12 cellular contexts compared by ENCODE assay signal in genomic region chr2:239309398-239310245, GRCh38.
DNase-seq lines count a peak whose midpoint lies in the region; ATAC-seq, FAIRE-seq and TF ChIP-seq lines count a peak whose summit lies in the region.
"Had no signal": no experiment of that assay in that cellular context is flagged by ENCODE, and none has a peak within 500 bp of the region (broad histone marks: within the 10 kb centered on the region; RNA-seq: fewer than 3 reads in every experiment).

No MANE protein-coding gene starts in this region.

- peaks cover 3% of the 10 kb centered on the region for H3K79me1 ChIP-seq in trophoblast cell (ENCODE audit: low read length)

- H3K27me3 ChIP-seq in astrocyte (ENCODE audit: insufficient read depth, low read length) (no peaks in the 10 kb centered on the region), layer of hippocampus (ENCODE audit: control insufficient read depth, insufficient read depth, low read length) (no peaks in the 10 kb centered on the region), small intestine (ENCODE audit: control insufficient read depth in 2 of 2, insufficient read depth in 2 of 2, low read length in 2 of 2) (no peaks in the 10 kb centered on the region), trophoblast cell (ENCODE audit: insufficient read depth, low read length) (no peaks in the 10 kb centered on the region)
- H3K27me3 ChIP-seq: SJCRH30 had no signal

- no peak overlapping the region for H2BK5ac ChIP-seq in trophoblast cell (ENCODE audit: low read depth, low read length, poor library complexity)

- H3K4ac ChIP-seq in trophoblast cell (ENCODE audit: low read depth, low read length): no peak overlapping the region

- H3K9me3 Mint-ChIP-seq in astrocyte (ENCODE audit: unreplicated experiment): peaks cover 9% of the 10 kb centered on the region

- ATAC-seq in GM21528 (IDR thresholded peaks at IDR 0.05; ENCODE audit: low FRiP score, unreplicated experiment) (no peak), GM19324 (IDR thresholded peaks at IDR 0.05; ENCODE audit: low FRiP score, unreplicated experiment) (no peak)

- H3K4me2 ChIP-seq in astrocyte (ENCODE audit: low read length) (peak overlapping the region; percentile 67), trophoblast cell (ENCODE audit: low read length) (no peak overlapping the region)

- no peak overlapping the region for H4K91ac ChIP-seq in trophoblast cell (ENCODE audit: low read depth, low read length)

- H3K4me3 ChIP-seq in astrocyte (ENCODE audit: insufficient read depth, low read depth, low read length): no peak overlapping the region
- no peak overlapping the region for H3K4me3 ChIP-seq in small intestine (ENCODE audit: low read depth in 1 of 2, low read length in 2 of 2)
- no peak overlapping the region for H3K4me3 ChIP-seq in trophoblast cell (ENCODE audit: low read depth, low read length)
- H3K4me3 ChIP-seq: SJCRH30 had no signal

- no peak overlapping the region for H3K9ac ChIP-seq in astrocyte (ENCODE audit: low read length)
- no peak overlapping the region for H3K9ac ChIP-seq in trophoblast cell (ENCODE audit: low read length)

- peak; percentile 59 for DNase-seq in GF-D8 (lab: John Stamatoyannopoulos, UW)
- no peak for DNase-seq in astrocyte (ENCODE audit: low read depth)
- DNase-seq in small intestine: no peak
- no peak for DNase-seq in AML-193 (lab: John Stamatoyannopoulos, UW)
- no peak for DNase-seq in trophoblast cell
- DNase-seq: DMS 273 treated with DMSO at 0.1 percent for 48 hours, mammary epithelial cell, NCI-H2107 had no signal

- peaks cover 22% of the 10 kb centered on the region for H4K20me1 ChIP-seq in astrocyte (ENCODE audit: insufficient read depth, low read length)

- no peaks in the 10 kb centered on the region for H3K4me1 ChIP-seq in astrocyte (ENCODE audit: insufficient read depth, low read length)
- H3K4me1 ChIP-seq in small intestine (ENCODE audit: control insufficient read depth in 2 of 2, insufficient read depth in 1 of 2, low read depth in 1 of 2, low read length in 1 of 2): peaks cover 0 to 3% of the 10 kb centered on the region in 2 donors
- peaks cover 6 to 11% of the 10 kb centered on the region in 2 experiments for H3K4me1 ChIP-seq in trophoblast cell (ENCODE audit: control insufficient read depth in 1 of 2, insufficient read depth in 2 of 2, low read length in 2 of 2)

- no peak overlapping the region for H3K4me3 Mint-ChIP-seq in astrocyte (ENCODE audit: unreplicated experiment)

- 73 to 91% (median 88%) methylated on average over 18 of the region's 18 CpGs for WGBS in small intestine, 3 donors
- WGBS in trophoblast cell (ENCODE audit: extremely low coverage, insufficient coverage, insufficient read length): no CpG with 5 or more reads among the region's 18 CpGs

- H2BK120ac ChIP-seq in trophoblast cell (ENCODE audit: insufficient read depth, low read length, poor library complexity): no peak overlapping the region

- no peak overlapping the region for H3K23ac ChIP-seq in trophoblast cell (ENCODE audit: low read length)

- FAIRE-seq in astrocyte (lab: Jason Lieb, UNC) (no peak), small intestine (lab: Jason Lieb, UNC) (no peak)

- no peak overlapping the region for H4K8ac ChIP-seq in trophoblast cell (ENCODE audit: low read depth, low read length)

- H2BK12ac ChIP-seq in trophoblast cell (ENCODE audit: low read length): no peak overlapping the region

- no peaks in the 10 kb centered on the region for H3K4me1 Mint-ChIP-seq in astrocyte (ENCODE audit: low read depth, unreplicated experiment)

- H3K27ac ChIP-seq in astrocyte (ENCODE audit: low read depth, low read length) (no peak overlapping the region), layer of hippocampus (ENCODE audit: low read depth, low read length) (peak overlapping the region; percentile 78), small intestine (ENCODE audit: low read depth in 1 of 2, low read length in 1 of 2) (peak overlapping the region; percentile 25 to 72), trophoblast cell (ENCODE audit: low read depth, low read length) (no peak overlapping the region)
- H3K27ac ChIP-seq: SJCRH30 had no signal

- H3K14ac ChIP-seq in trophoblast cell (ENCODE audit: low read length): no peak overlapping the region

- H3K79me2 ChIP-seq in astrocyte (ENCODE audit: insufficient read depth, low read length) (peaks cover 6% of the 10 kb centered on the region), trophoblast cell (ENCODE audit: control insufficient read depth, insufficient read depth, low read length, poor library complexity) (peaks cover 2% of the 10 kb centered on the region)

- H2AFZ ChIP-seq in astrocyte (ENCODE audit: low read depth, low read length): no peak overlapping the region
- H2AFZ ChIP-seq in trophoblast cell (ENCODE audit: insufficient read depth, low read length, poor library complexity): no peak overlapping the region

- H3K9me3 ChIP-seq in astrocyte (ENCODE audit: insufficient read depth, low read depth, low read length) (no peaks in the 10 kb centered on the region), small intestine (ENCODE audit: control insufficient read depth, low read depth) (no peaks in the 10 kb centered on the region), trophoblast cell (ENCODE audit: insufficient read depth, low read depth, low read length) (peaks cover under 1% of the 10 kb centered on the region)

- H2AK5ac ChIP-seq in trophoblast cell (ENCODE audit: low read length): no peak overlapping the region

- peaks cover 8% of the 10 kb centered on the region for H3K36me3 Mint-ChIP-seq in astrocyte (ENCODE audit: low read depth, unreplicated experiment)

- H3K18ac ChIP-seq in trophoblast cell (ENCODE audit: low read length): no peak overlapping the region

- no peaks in the 10 kb centered on the region for H3K27me3 Mint-ChIP-seq in astrocyte (ENCODE audit: low read depth, unreplicated experiment)

- H3K36me3 ChIP-seq in astrocyte (ENCODE audit: insufficient read depth, low read length) (no peaks in the 10 kb centered on the region), small intestine (ENCODE audit: control insufficient read depth in 2 of 2, insufficient read depth in 2 of 2, low read length in 2 of 2) (no peaks in the 10 kb centered on the region), trophoblast cell (ENCODE audit: control insufficient read depth in 1 of 2, insufficient read depth in 2 of 2, low read length in 2 of 2) (no peaks in the 10 kb centered on the region)
- H3K36me3 ChIP-seq: SJCRH30 had no signal

- no peak overlapping the region for H4K12ac ChIP-seq in trophoblast cell (ENCODE audit: low read depth, low read length)

- TF ChIP-seq CTCF in astrocyte (IDR thresholded peaks at IDR 0.05; ENCODE audit: insufficient read depth, low read depth, low read length): no peak

- no peak overlapping the region for H3K27ac Mint-ChIP-seq in astrocyte (ENCODE audit: unreplicated experiment)

Comparison
In these comparisons a context has a peak if more than half of its experiments do, and no peak if none do; other contexts are left out.
1. H3K27ac ChIP-seq: peak in layer of hippocampus (single experiment) and small intestine (2 of 2); none in astrocyte (single experiment) and trophoblast cell (single experiment).